1 cellular context compared by ENCODE assay signal in genomic region chr3:57164606-57165573, GRCh38.
TF ChIP-seq lines count a peak whose summit lies in the region.

Gene IL17RD (minus strand): TSS chr3:57165353. CDS start chr3:57165286, 67 bp downstream.

TF ChIP-seq in H1, 55 proteins besides CTCF, POLR2A, EP300 and RAD21:
- TF ChIP-seq ASH2L (IDR thresholded peaks at IDR 0.05; ENCODE audit: low read length) (peak; percentile 64), HDAC2 (IDR thresholded peaks at IDR 0.05; ENCODE audit: borderline replicate concordance in 1 of 2, low read depth in 2 of 2, low read length in 2 of 2) (peak in 1 of 2 experiments; percentile 12; a peak in 1 of 4 replicates), SP4 (IDR thresholded peaks at IDR 0.05; ENCODE audit: low read length) (no peak), SIX5 (IDR thresholded peaks at IDR 0.05; ENCODE audit: low read depth, low read length) (no peak), ATF2 (IDR thresholded peaks at IDR 0.05; ENCODE audit: low read length) (no peak), RBBP5 (IDR thresholded peaks at IDR 0.05; ENCODE audit: borderline replicate concordance, low read depth, low read length) (no peak), GTF2F1 (IDR thresholded peaks at IDR 0.05; ENCODE audit: borderline replicate concordance, low read depth, low read length) (no peak), FOSL1 (IDR thresholded peaks at IDR 0.05; ENCODE audit: insufficient read depth, low read depth, low read length) (no peak), KDM5A (IDR thresholded peaks at IDR 0.05; ENCODE audit: low read length) (no peak), MAX (IDR thresholded peaks at IDR 0.05) (peak; percentile 49; the same call in 1 of the 2 replicates), SUZ12 (IDR thresholded peaks at IDR 0.05; ENCODE audit: low read length) (no peak), YY1 (IDR thresholded peaks at IDR 0.05; ENCODE audit: low read depth, low read length) (0 out of 2 replicates have a peak, but pooled peaks have one; percentile 7), CBX8 (IDR thresholded peaks at IDR 0.05; ENCODE audit: borderline replicate concordance, low read depth, low read length) (no peak), POLR2AphosphoS5 (IDR thresholded peaks at IDR 0.05; ENCODE audit: low read depth, low read length) (peak; percentile 45; the same call in 1 of the 2 replicates), EGR1 (IDR thresholded peaks at IDR 0.05; ENCODE audit: borderline replicate concordance, low read depth, low read length) (0 out of 2 replicates have a peak, but pooled peaks have one; percentile 18), NANOG (IDR thresholded peaks at IDR 0.05; ENCODE audit: insufficient read depth, low read depth, low read length, poor library complexity, severe bottlenecking) (no peak), SIN3A (conservative IDR thresholded peaks at IDR 0.05 in 1 of 2, IDR thresholded peaks at IDR 0.05 in 1 of 2; ENCODE audit: low read depth in 1 of 2, low read length in 2 of 2) (0 out of 4 replicates have a peak, but pooled peaks of 1 of the 2 experiments have one; percentile 12), RXRA (IDR thresholded peaks at IDR 0.05; ENCODE audit: insufficient read depth, low read depth, low read length) (no peak), SP1 (IDR thresholded peaks at IDR 0.05; ENCODE audit: low read depth, low read length) (no peak), ZNF274 (IDR thresholded peaks at IDR 0.05; ENCODE audit: borderline replicate concordance, extremely low read depth, low read length) (no peak), CTBP2 (IDR thresholded peaks at IDR 0.05; ENCODE audit: borderline replicate concordance, insufficient read depth, insufficient read length, low read length) (no peak), BACH1 (IDR thresholded peaks at IDR 0.05; ENCODE audit: low read length) (peak; percentile 39), NRF1 (IDR thresholded peaks at IDR 0.05; ENCODE audit: low read depth, low read length) (peak; percentile 40; the same call in 1 of the 2 replicates), TEAD4 (IDR thresholded peaks at IDR 0.05; ENCODE audit: low read depth, low read length) (no peak), SP2 (IDR thresholded peaks at IDR 0.05; ENCODE audit: low read length) (no peak), RNF2 (IDR thresholded peaks at IDR 0.05; ENCODE audit: borderline replicate concordance, low read depth, low read length, missing control alignments, poor library complexity, severe bottlenecking) (no peak), PHF8 (conservative IDR thresholded peaks at IDR 0.05; ENCODE audit: low read depth, low read length) (peak; percentile 68), TCF12 (IDR thresholded peaks at IDR 0.05; ENCODE audit: low read depth, low read length) (no peak), TAF7 (optimal IDR thresholded peaks at IDR 0.05; ENCODE audit: borderline replicate concordance, low read depth, low read length) (peak; percentile 13), EZH2 (IDR thresholded peaks at IDR 0.05; ENCODE audit: low read depth, low read length, severe bottlenecking) (peak; percentile 54), RFX5 (IDR thresholded peaks at IDR 0.05; ENCODE audit: borderline replicate concordance, low read depth, low read length) (no peak), TBP (IDR thresholded peaks at IDR 0.05; ENCODE audit: low read depth, low read length) (no peak), SIRT6 (IDR thresholded peaks at IDR 0.05; ENCODE audit: low read length) (no peak), KDM4A (IDR thresholded peaks at IDR 0.05; ENCODE audit: low read depth, low read length, severe bottlenecking) (peak; percentile 93), ATF3 (IDR thresholded peaks at IDR 0.05; ENCODE audit: insufficient read depth, low read depth, low read length) (no peak), E2F6 (IDR thresholded peaks at IDR 0.05) (peak; percentile 9; the same call in 1 of the 2 replicates), CHD7 (IDR thresholded peaks at IDR 0.05; ENCODE audit: insufficient replicate concordance, low read length) (no peak), TAF1 (IDR thresholded peaks at IDR 0.05; ENCODE audit: low read depth, low read length) (peak; percentile 72), GABPA (IDR thresholded peaks at IDR 0.05; ENCODE audit: borderline replicate concordance, insufficient read depth, low read length) (no peak), JUN (IDR thresholded peaks at IDR 0.05; ENCODE audit: low read depth, low read length) (no peak)
